In the genomic region with DNA sequence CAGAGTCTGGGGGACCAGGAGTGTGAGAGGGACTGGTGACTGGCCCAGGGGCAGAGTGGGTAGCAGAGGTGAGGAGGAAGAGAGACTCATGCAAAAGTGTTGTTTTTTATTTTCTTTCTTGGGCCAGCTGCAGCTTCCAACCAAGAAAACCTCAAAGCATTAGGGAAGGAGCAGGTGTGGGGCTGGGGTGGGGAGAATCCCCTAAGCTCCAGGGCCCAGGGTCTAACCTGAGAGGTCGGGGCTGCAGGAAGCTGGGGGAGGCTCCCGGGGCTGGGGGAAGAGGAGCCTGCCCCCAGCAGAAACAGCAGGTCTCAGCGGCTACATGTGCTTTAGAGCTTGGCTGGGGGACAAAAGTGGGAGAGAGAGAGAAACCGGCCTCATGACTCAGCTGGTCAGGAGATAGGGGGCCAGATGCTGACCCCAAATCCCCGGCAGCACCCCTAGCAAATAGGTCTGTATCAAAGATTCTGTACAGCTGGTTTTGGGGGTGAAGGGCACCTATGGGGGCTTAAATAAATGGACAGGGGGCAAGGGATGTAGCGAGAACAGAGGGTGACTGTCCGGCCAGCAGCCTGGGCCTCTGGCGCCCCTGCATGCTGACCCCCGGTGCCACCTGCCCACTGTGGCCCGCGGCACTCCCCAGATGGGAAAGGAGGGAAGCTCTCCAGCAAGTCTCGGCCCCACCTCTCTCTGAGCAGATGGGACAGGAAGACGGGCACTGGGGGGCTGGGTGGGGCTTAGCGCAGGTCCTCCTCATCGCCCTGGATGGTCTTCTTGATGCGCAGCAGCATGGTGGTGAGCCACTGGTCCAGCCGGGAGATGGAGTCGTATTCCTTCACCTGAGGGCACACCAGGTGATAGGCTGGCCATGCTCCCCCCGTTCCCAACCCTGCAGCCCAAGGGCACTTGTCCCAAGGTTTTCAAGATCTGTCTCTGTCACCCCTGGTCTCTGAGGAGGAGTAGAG, we compare ENCODE assay signal across 1 cellular context.
TF ChIP-seq lines count a peak whose summit lies in the region.

No MANE protein-coding gene starts in this region.

TF ChIP-seq in SK-N-SH treated with all-trans-retinoic acid at 6 μM for 48 hours, 23 proteins besides CTCF, POLR2A, EP300 and RAD21 (continued from another document):
- TF ChIP-seq, protein P1, sequence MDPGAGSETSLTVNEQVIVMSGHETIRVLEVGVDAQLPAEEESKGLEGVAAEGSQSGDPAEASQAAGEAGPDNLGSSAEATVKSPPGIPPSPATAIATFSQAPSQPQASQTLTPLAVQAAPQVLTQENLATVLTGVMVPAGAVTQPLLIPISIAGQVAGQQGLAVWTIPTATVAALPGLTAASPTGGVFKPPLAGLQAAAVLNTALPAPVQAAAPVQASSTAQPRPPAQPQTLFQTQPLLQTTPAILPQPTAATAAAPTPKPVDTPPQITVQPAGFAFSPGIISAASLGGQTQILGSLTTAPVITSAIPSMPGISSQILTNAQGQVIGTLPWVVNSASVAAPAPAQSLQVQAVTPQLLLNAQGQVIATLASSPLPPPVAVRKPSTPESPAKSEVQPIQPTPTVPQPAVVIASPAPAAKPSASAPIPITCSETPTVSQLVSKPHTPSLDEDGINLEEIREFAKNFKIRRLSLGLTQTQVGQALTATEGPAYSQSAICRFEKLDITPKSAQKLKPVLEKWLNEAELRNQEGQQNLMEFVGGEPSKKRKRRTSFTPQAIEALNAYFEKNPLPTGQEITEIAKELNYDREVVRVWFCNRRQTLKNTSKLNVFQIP (CRISPR knock-in tag; IDR thresholded peaks at IDR 0.05; ENCODE audit: borderline replicate concordance, low read depth) = no peak
- TF ChIP-seq ARNTL (CRISPR knock-in tag; IDR thresholded peaks at IDR 0.05; ENCODE audit: borderline replicate concordance, low read depth) (no peak), OSR1 (CRISPR knock-in tag; IDR thresholded peaks at IDR 0.05) (no peak), ESRRG (CRISPR knock-in tag; IDR thresholded peaks at IDR 0.05) (no peak), SNAI2 (CRISPR knock-in tag; IDR thresholded peaks at IDR 0.05) (no peak), GLIS3 (CRISPR knock-in tag; IDR thresholded peaks at IDR 0.05) (no peak)
